In the genomic region with DNA sequence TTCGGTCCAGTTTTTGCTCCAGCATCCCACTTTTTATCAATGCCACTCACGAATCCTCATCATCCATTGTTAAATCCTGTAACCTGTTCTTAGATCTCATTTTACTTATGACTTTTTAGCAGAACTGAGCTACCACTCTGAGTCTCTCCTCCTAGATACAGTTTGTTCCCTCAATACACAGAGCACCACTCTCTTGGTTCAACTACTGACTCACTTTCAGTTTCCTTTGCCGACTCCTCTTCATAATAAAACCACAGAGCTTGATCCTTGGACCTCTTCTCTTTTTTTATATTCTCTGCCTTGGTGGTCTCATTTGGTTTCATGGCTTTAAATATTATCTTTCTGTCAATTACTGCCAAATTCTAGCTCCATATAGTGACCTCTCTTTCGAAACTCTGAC, we compare ENCODE assay signal across 25 cellular contexts.
A peak's percentile ranks its signal among the peaks of the same experiment; 100 is the strongest.
DNase-seq lines count a peak whose midpoint lies in the region; ATAC-seq and TF ChIP-seq lines count a peak whose summit lies in the region.
"Had no signal": no experiment of that assay in that cellular context is flagged by ENCODE, and none has a peak within 500 bp of the region (broad histone marks: within the 10 kb centered on the region; RNA-seq: fewer than 3 reads in every experiment).

No MANE protein-coding gene starts in this region.

- POLR2A ChIA-PET in Panc1 (lab: Charles Lee), result interaction anchor here (0.6 kb wide), 1 partner anchor 147 kb away, joined by 3 read pairs; no protein-coding TSS in a partner anchor

- no peaks in the 10 kb centered on the region for H3K4me1 ChIP-seq in Panc1 (ENCODE audit: control insufficient read depth, insufficient read depth, low read length)
- H3K4me1 ChIP-seq: sigmoid colon had no signal

- peak overlapping the region; percentile 7; the same call in 1 of the 2 replicates for H3K27ac ChIP-seq in Panc1 (ENCODE audit: low read length)
- H3K27ac ChIP-seq: brain microvascular endothelial cell, sigmoid colon, thoracic aorta had no signal

- H3K27me3 ChIP-seq in Panc1 (ENCODE audit: control insufficient read depth, insufficient read depth, low read length), result no peaks in the 10 kb centered on the region
- H3K27me3 ChIP-seq: brain microvascular endothelial cell, sigmoid colon had no signal

- CTCF ChIA-PET in Panc1 (lab: Charles Lee), result no interaction called here

- TF ChIP-seq CTCF in NB4 (IDR thresholded peaks at IDR 0.05; ENCODE audit: low read depth, low read length) (no peak), Panc1 (IDR thresholded peaks at IDR 0.05) (no peak)

- intact Hi-C loops in Panc1 (cut with micrococcal nuclease; ENCODE audit: unreplicated experiment), result no loop called here

- in situ Hi-C loops in Panc1 (cut with HindIII; ENCODE audit: low pct_unique_long_range_greater_than_20kb, low sequenced_read_pairs), result no loop called here

- ATAC-seq in HG03432 (IDR thresholded peaks at IDR 0.05; ENCODE audit: unreplicated experiment) (peak; percentile 49), Panc1 (no peak), HG03342 (IDR thresholded peaks at IDR 0.05; ENCODE audit: unreplicated experiment) (no peak)
- ATAC-seq: K562; stimulated activated naive CD8-positive, alpha-beta T cell treated with anti-CD3 and anti-CD28 coated beads, Interleukin-15, Interleukin-2, amounts not matched to agents 100 U/mL and 50 U/mL, for 24 hours had no signal

- TF ChIP-seq POLR2A in NB4 (IDR thresholded peaks at IDR 0.05; ENCODE audit: extremely low read depth, insufficient read length), result no peak

- no peaks in the 10 kb centered on the region for H3K9me3 ChIP-seq in Panc1 (ENCODE audit: control insufficient read depth, insufficient read depth, low read depth, low read length)
- H3K9me3 ChIP-seq: sigmoid colon, thoracic aorta had no signal

- peak; percentile 15 for DNase-seq in NB4 (ENCODE audit: low read depth)
- no peak for DNase-seq in Panc1 (ENCODE audit: low read depth, low spot score)
- DNase-seq in renal cortical epithelial cell (ENCODE audit: low read depth), result peak; percentile 6
- no peak for DNase-seq in NCI-H2107 (lab: John Stamatoyannopoulos, UW)
- no peak for DNase-seq in islet precursor cell
- DNase-seq: activated CD4-positive, alpha-beta T cell treated with anti-CD3 and anti-CD28 coated beads for 4 hours; activated CD8-positive, alpha-beta memory T cell treated with anti-CD3 and anti-CD28 coated beads for 24 hours; activated gamma-delta T cell treated with Interleukin-2 at 50 U/mL for 16 hours; activated T-cell treated with anti-CD3 and anti-CD28 coated beads, Interleukin-2, amount 50 U/mL, for 1 hour; brain microvascular endothelial cell; effector CD8-positive, alpha-beta T cell; mammary epithelial cell; NCI-H1105; NCI-H2081 treated with DMSO at 0.1 percent for 48 hours; NCI-H446; NK-92 treated with Interleukin-12 subunit alpha and Interleukin-12 subunit beta, amount 100 ng/mL, for 24 hours; Right ventricle myocardium superior; sigmoid colon; stimulated activated CD4-positive, alpha-beta T cell treated with anti-CD3 and anti-CD28 coated beads, Interleukin-15, amount 100 ng/mL, for 24 hours; stimulated activated naive CD8-positive, alpha-beta T cell treated with anti-CD3 and anti-CD28 coated beads, Interleukin-15, Interleukin-2, amounts not matched to agents 100 U/mL and 50 U/mL, for 24 hours; T-helper 1 cell had no signal

- no peaks in the 10 kb centered on the region for H3K36me3 ChIP-seq in Panc1 (ENCODE audit: control insufficient read depth, insufficient read depth, low read length)
- H3K36me3 ChIP-seq: brain microvascular endothelial cell, sigmoid colon, thoracic aorta had no signal

- no peak overlapping the region for H3K4me3 ChIP-seq in NB4 (ENCODE audit: low read depth, low read length)
- peak overlapping the region; percentile 14 to 33; a peak in 3 of 4 replicates for H3K4me3 ChIP-seq in Panc1 (ENCODE audit: low read depth in 2 of 2, low read length in 2 of 2)
- H3K4me3 ChIP-seq: K562, sigmoid colon, thoracic aorta had no signal

- BruUV-seq in Panc1 (replicated peaks; lab: Mats Ljungman, UMichigan), result no TSS peak

Comparison
In these comparisons a context has a peak if more than half of its experiments do, and no peak if none do; other contexts are left out.
1. DNase-seq: peak in NB4 (single experiment) and renal cortical epithelial cell (single experiment); none in Panc1 (single experiment), NCI-H2107 (single experiment) and islet precursor cell (single experiment).